8 cellular contexts compared by ENCODE assay signal in the genomic region with DNA sequence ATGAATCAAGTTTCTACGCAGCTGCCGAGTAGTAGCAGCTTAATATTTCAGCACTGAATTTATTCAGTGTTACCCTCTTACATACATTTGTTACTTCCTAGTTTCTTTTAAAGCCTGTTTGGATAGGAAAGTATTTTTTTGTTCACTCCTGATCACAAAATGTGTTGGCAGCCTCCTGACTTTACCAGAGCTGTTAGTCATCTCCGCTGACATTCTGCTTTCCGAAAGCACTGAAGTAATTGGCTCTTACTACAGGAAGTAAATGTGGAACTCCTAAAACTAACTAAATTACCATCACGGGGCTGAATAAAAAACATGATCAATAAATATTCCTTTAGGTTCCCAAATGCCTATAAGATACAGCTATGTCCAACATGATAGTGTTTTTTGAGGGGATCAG.
A peak's percentile ranks its signal among the peaks of the same experiment; 100 is the strongest.
DNase-seq lines count a peak whose midpoint lies in the region; ATAC-seq and TF ChIP-seq lines count a peak whose summit lies in the region.

No MANE protein-coding gene starts in this region.

- no peak overlapping the region for H4K8ac ChIP-seq in H9 (replicated peaks; ENCODE audit: insufficient read length, low read depth, low read length)

- H4K91ac ChIP-seq in H9 (ENCODE audit: insufficient read length, low read depth, low read length), result no peak overlapping the region

- WGBS in H9 (ENCODE audit: extremely low coverage, insufficient read length, low lambda C conversion rate), result no CpG with 5 or more reads among the region's 5 CpGs

- no peak overlapping the region for H4K5ac ChIP-seq in H9 (ENCODE audit: insufficient read length, low read depth, low read length)

- H3K4me1 ChIP-seq in H9 (ENCODE audit: insufficient read depth, low read length), result peaks cover 2% of the 10 kb centered on the region; the same call in 1 of the 2 replicates

- H3K79me2 ChIP-seq in H9 (ENCODE audit: insufficient read depth, low read length), result no peaks in the 10 kb centered on the region

- no peaks in the 10 kb centered on the region for H3K79me1 ChIP-seq in H9 (ENCODE audit: insufficient read depth, low read depth, low read length, poor library complexity, severe bottlenecking)

- peak; percentile 90 for ATAC-seq in left colon

- TF ChIP-seq CTCF in H9 (conservative IDR thresholded peaks at IDR 0.05), result no peak

- no peak overlapping the region for H3K56ac ChIP-seq in H9 (ENCODE audit: insufficient read length, low read depth, low read length)

- H3K9me3 Mint-ChIP-seq in H9, result no peaks in the 10 kb centered on the region
- no peaks in the 10 kb centered on the region for H3K9me3 Mint-ChIP-seq in activated naive CD4-positive, alpha-beta T cell treated with anti-CD3 and anti-CD28 coated beads, Interleukin-2, amount 50 U/mL, for 24 hours

- no peak overlapping the region for H2BK15ac ChIP-seq in H9 (ENCODE audit: low read depth, low read length)

- no peak overlapping the region for H2BK20ac ChIP-seq in H9 (ENCODE audit: low read depth, low read length, poor library complexity, severe bottlenecking)

- no peaks in the 10 kb centered on the region for H3K9me3 ChIP-seq in H9 (ENCODE audit: control insufficient read depth, low read depth, low read length)

- H2BK5ac ChIP-seq in H9 (ENCODE audit: insufficient read length, low read length), result no peak overlapping the region

- no peak overlapping the region for H3T11ph ChIP-seq in H9 (ENCODE audit: low read length)

- H3K27ac Mint-ChIP-seq in H9, result no peak overlapping the region; a peak in 1 of 7 replicates
- peak overlapping the region; percentile 99 for H3K27ac Mint-ChIP-seq in activated naive CD4-positive, alpha-beta T cell treated with anti-CD3 and anti-CD28 coated beads, Interleukin-2, amount 50 U/mL, for 24 hours

- H3K14ac ChIP-seq in H9 (ENCODE audit: insufficient read depth, low read length), result no peak overlapping the region

- no peak overlapping the region for H3K9ac ChIP-seq in H9 (ENCODE audit: extremely low read depth, insufficient read length, low read length)

- no peaks in the 10 kb centered on the region for H3K27me3 ChIP-seq in H9 (ENCODE audit: insufficient read depth, low read length)

- H3K23me2 ChIP-seq in H9 (ENCODE audit: insufficient read length, low read depth, low read length, poor library complexity, severe bottlenecking), result no peaks in the 10 kb centered on the region

- H2BK120ac ChIP-seq in H9 (ENCODE audit: low read depth, low read length, poor library complexity, severe bottlenecking), result no peak overlapping the region

- no peak overlapping the region for H3K18ac ChIP-seq in H9 (ENCODE audit: insufficient read length, low read depth, low read length)

- DNase-seq in CD1c-positive myeloid dendritic cell (ENCODE audit: extremely low spot score) (peak; percentile 81), H9 (no peak), left colon (no peak), NCI-H187 treated with DMSO at 0.1 percent for 48 hours (lab: John Stamatoyannopoulos, UW) (no peak), T-helper 9 cell (no peak), 8988T (no peak), NCI-H748 treated with DMSO at 0.1 percent for 48 hours (lab: John Stamatoyannopoulos, UW) (no peak)

- no peak overlapping the region for H2AK5ac ChIP-seq in H9 (ENCODE audit: insufficient read length, low read length)

- H3K23ac ChIP-seq in H9 (ENCODE audit: insufficient read length, low read depth, low read length), result no peak overlapping the region

- H3K36me3 Mint-ChIP-seq in H9 (ENCODE audit: insufficient read depth in 1 of 3, low read depth in 3 of 3), result no peaks in the 10 kb centered on the region
- peaks cover 5% of the 10 kb centered on the region for H3K36me3 Mint-ChIP-seq in activated naive CD4-positive, alpha-beta T cell treated with anti-CD3 and anti-CD28 coated beads, Interleukin-2, amount 50 U/mL, for 24 hours

- H3K4me2 ChIP-seq in H9 (ENCODE audit: insufficient read depth, insufficient read length, low read length), result no peak overlapping the region

- H3K27ac ChIP-seq in H9 (ENCODE audit: insufficient read length, low read depth, low read length), result no peak overlapping the region

- peaks cover 3% of the 10 kb centered on the region; the same call in 1 of the 2 replicates for H3K27me3 Mint-ChIP-seq in H9 (ENCODE audit: low read depth)
- no peaks in the 10 kb centered on the region for H3K27me3 Mint-ChIP-seq in activated naive CD4-positive, alpha-beta T cell treated with anti-CD3 and anti-CD28 coated beads, Interleukin-2, amount 50 U/mL, for 24 hours

- H2BK12ac ChIP-seq in H9 (ENCODE audit: insufficient read length, low read depth, low read length), result no peak overlapping the region

- peaks cover 5% of the 10 kb centered on the region in 2 experiments for H3K4me1 Mint-ChIP-seq in H9
- peaks cover 82% of the 10 kb centered on the region for H3K4me1 Mint-ChIP-seq in activated naive CD4-positive, alpha-beta T cell treated with anti-CD3 and anti-CD28 coated beads, Interleukin-2, amount 50 U/mL, for 24 hours

- no peak overlapping the region for H3K4ac ChIP-seq in H9 (ENCODE audit: low read depth, low read length)

- intact Hi-C loops in left colon (cut with DNase I, micrococcal nuclease), result no loop called here

- peak overlapping the region; percentile 5 for H2AFZ ChIP-seq in H9 (ENCODE audit: low read length)

- H3K4me3 Mint-ChIP-seq in H9, result no peak overlapping the region
- H3K4me3 Mint-ChIP-seq in activated naive CD4-positive, alpha-beta T cell treated with anti-CD3 and anti-CD28 coated beads, Interleukin-2, amount 50 U/mL, for 24 hours, result peak overlapping the region; percentile 87

- no peaks in the 10 kb centered on the region for H4K20me1 ChIP-seq in H9 (ENCODE audit: control insufficient read depth, insufficient read depth, insufficient read length)
